10 cellular contexts compared by ENCODE assay signal in the genomic region with DNA sequence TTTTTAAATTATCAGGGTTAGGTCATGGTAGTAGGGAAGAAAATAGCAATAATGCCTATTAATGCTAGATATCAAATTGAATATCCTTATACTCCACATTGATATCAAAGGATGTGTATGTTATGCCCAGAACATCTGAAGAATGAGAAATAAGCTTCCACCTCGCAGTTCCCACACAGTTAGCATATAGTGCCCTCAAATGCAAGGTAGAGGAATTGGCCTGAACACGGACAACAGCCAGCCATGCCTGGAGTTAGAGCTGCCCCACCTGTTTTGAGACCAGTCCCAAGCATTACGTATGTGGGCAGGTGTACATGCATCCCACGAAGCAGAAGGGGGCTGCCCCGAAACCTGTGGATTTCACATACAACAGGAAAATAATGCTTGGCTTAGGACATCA.
A peak's percentile ranks its signal among the peaks of the same experiment; 100 is the strongest.
DNase-seq lines count a peak whose midpoint lies in the region; ATAC-seq, FAIRE-seq and TF ChIP-seq lines count a peak whose summit lies in the region.
"Had no signal": no experiment of that assay in that cellular context is flagged by ENCODE, and none has a peak within 500 bp of the region (broad histone marks: within the 10 kb centered on the region; RNA-seq: fewer than 3 reads in every experiment).

No MANE protein-coding gene starts in this region.

- no peak for FAIRE-seq in frontal cortex (lab: Jason Lieb, UNC)

- no peaks in the 10 kb centered on the region for H3K9me3 Mint-ChIP-seq in T-cell

- no peak overlapping the region for H3K4me3 ChIP-seq in cardiac fibroblast (replicated peaks in 1 of 2; ENCODE audit: low read depth in 2 of 2, low read length in 2 of 2)
- H3K4me3 ChIP-seq: ascending aorta had no signal

- CTCF ChIA-PET in T-cell (lab: Charles Lee): no interaction called here

- H3K27ac Mint-ChIP-seq in T-cell: no peak overlapping the region

- no peaks in the 10 kb centered on the region for H3K4me1 Mint-ChIP-seq in T-cell

- H3K27me3 Mint-ChIP-seq in T-cell: peaks cover 7 to 16% of the 10 kb centered on the region in 2 donors

- DNase-seq in GM10266 (ENCODE audit: extremely low spot score): no peak
- peak; percentile 12 for DNase-seq in NCI-H1694 (lab: John Stamatoyannopoulos, UW)
- peak; percentile 29 to 57 for DNase-seq in cardiac fibroblast (ENCODE audit: low read depth in 2 of 2)
- DNase-seq in omental fat pad (ENCODE audit: low spot score): no peak
- DNase-seq in T-cell: no peak
- no peak for DNase-seq in frontal cortex (ENCODE audit: low spot score in 2 of 2)
- DNase-seq: NCI-H2227 treated with DMSO at 0.1 percent for 48 hours had no signal

- no peak overlapping the region for H3K4me3 Mint-ChIP-seq in T-cell

- no peaks in the 10 kb centered on the region for H3K36me3 Mint-ChIP-seq in T-cell

- POLR2A ChIA-PET in T-cell (lab: Charles Lee): no interaction called here

- ATAC-seq in omental fat pad (ENCODE audit: low FRiP score): peak; percentile 78
- ATAC-seq in T-cell (replicated peaks in 1 of 4): no peak
- no peak for ATAC-seq in HG03139 (IDR thresholded peaks at IDR 0.05; ENCODE audit: unreplicated experiment)
- no peak for ATAC-seq in GM19035 (IDR thresholded peaks at IDR 0.05; ENCODE audit: unreplicated experiment)

- TF ChIP-seq CTCF in GM10266 (IDR thresholded peaks at IDR 0.05; ENCODE audit: control insufficient read depth, insufficient read depth, low read depth, missing control alignments) (peak; percentile 29), cardiac fibroblast (IDR thresholded peaks at IDR 0.05; ENCODE audit: low read depth, low read length) (peak; percentile 9), omental fat pad (IDR thresholded peaks at IDR 0.05) (no peak)

Comparison
In these comparisons a context has a peak if more than half of its experiments do, and no peak if none do; other contexts are left out.
1. DNase-seq: peak in NCI-H1694 (single experiment) and cardiac fibroblast (2 of 2); none in GM10266 (single experiment), omental fat pad (single experiment), T-cell (0 of 34) and frontal cortex (0 of 2).
2. CTCF ChIP-seq: peak in GM10266 (single experiment) and cardiac fibroblast (single experiment); none in omental fat pad (0 of 3).